ENCODE assay signal across 11 cellular contexts in genomic region chr2:74026674-74027294, GRCh38. TPM values are rescaled to one million over a fixed set of nuclear protein-coding genes. Genes with fewer than 3 reads are reported as not detected.
A peak's percentile ranks its signal among the peaks of the same experiment; 100 is the strongest.
DNase-seq lines count a peak whose midpoint lies in the region; ATAC-seq and TF ChIP-seq lines count a peak whose summit lies in the region.
"Had no signal": no experiment of that assay in that cellular context is flagged by ENCODE, and none has a peak within 500 bp of the region (broad histone marks: within the 10 kb centered on the region; RNA-seq: fewer than 3 reads in every experiment).

No MANE protein-coding gene starts in this region.

- peaks cover 12% of the 10 kb centered on the region for H3K36me3 ChIP-seq in OCI-LY3 (replicated peaks; ENCODE audit: low read depth, low read length)
- H3K36me3 ChIP-seq in endodermal cell (ENCODE audit: control insufficient read depth, insufficient read depth, low read length), result no peaks in the 10 kb centered on the region
- H3K36me3 ChIP-seq: tibial nerve had no signal

- H4K20me1 ChIP-seq in OCI-LY3 (ENCODE audit: insufficient read depth, low read length), result peaks cover 58% of the 10 kb centered on the region

- no peaks in the 10 kb centered on the region for H3K9me3 ChIP-seq in OCI-LY3 (ENCODE audit: insufficient read depth, low read length)
- H3K9me3 ChIP-seq in endodermal cell (ENCODE audit: control insufficient read depth, low read length), result peaks cover 10% of the 10 kb centered on the region
- H3K9me3 ChIP-seq: tibial nerve had no signal

- H3K4me3 Mint-ChIP-seq in endodermal cell, result peak overlapping the region; percentile 6

- H3K27me3 Mint-ChIP-seq in endodermal cell (ENCODE audit: insufficient read depth), result no peaks in the 10 kb centered on the region

- H3K9ac ChIP-seq in OCI-LY3 (ENCODE audit: low read length), result no peak overlapping the region; the same call in 1 of the 2 replicates
- H3K9ac ChIP-seq in endodermal cell (ENCODE audit: extremely low read depth, low read length, poor library complexity, severe bottlenecking), result no peak overlapping the region

- 41 to 50% methylated on average over 5 to 7 of the region's 7 CpGs for WGBS in endodermal cell (ENCODE audit: insufficient coverage in 1 of 2, insufficient read length in 1 of 2), 2 experiments

- peak overlapping the region; percentile 58 for H3K4me3 ChIP-seq in OCI-LY3 (ENCODE audit: low read length)
- H3K4me3 ChIP-seq in endodermal cell (ENCODE audit: low read length), result no peak overlapping the region
- H3K4me3 ChIP-seq: tibial nerve had no signal

- H3K27ac Mint-ChIP-seq in endodermal cell, result peak overlapping the region; percentile 77

- H3K27me3 ChIP-seq in OCI-LY3 (ENCODE audit: low read depth, low read length), result no peaks in the 10 kb centered on the region
- H3K27me3 ChIP-seq in endodermal cell (ENCODE audit: control insufficient read depth, insufficient read depth, low read length, poor library complexity, severe bottlenecking), result no peaks in the 10 kb centered on the region
- H3K27me3 ChIP-seq: tibial nerve had no signal

- peaks cover 15% of the 10 kb centered on the region for H3K9me3 Mint-ChIP-seq in endodermal cell

- TF ChIP-seq CTCF in OCI-LY3 (IDR thresholded peaks at IDR 0.05; ENCODE audit: low read depth, low read length) (no peak), endodermal cell (conservative IDR thresholded peaks at IDR 0.05) (no peak)

- H3K27ac ChIP-seq in OCI-LY3 (ENCODE audit: low read length) (peak overlapping the region; percentile 74), endodermal cell (ENCODE audit: low read depth, low read length) (no peak overlapping the region)

- H3K4me2 ChIP-seq in OCI-LY3 (ENCODE audit: low read length), result peak overlapping the region; percentile 73

- no peak for ATAC-seq in GM19023 (IDR thresholded peaks at IDR 0.05; ENCODE audit: unreplicated experiment)
- ATAC-seq in GM19328 (IDR thresholded peaks at IDR 0.05; ENCODE audit: unreplicated experiment), result no peak

- H2AFZ ChIP-seq in OCI-LY3 (ENCODE audit: low read depth, low read length), result no peak overlapping the region

- peaks cover 99% of the 10 kb centered on the region for H3K79me2 ChIP-seq in OCI-LY3 (ENCODE audit: low read length)

- H3K4me1 ChIP-seq in OCI-LY3 (ENCODE audit: low read length), result peaks cover 74% of the 10 kb centered on the region
- H3K4me1 ChIP-seq in endodermal cell (ENCODE audit: control insufficient read depth, insufficient read depth, low read length), result peaks cover 3% of the 10 kb centered on the region

- peak; percentile 51 for DNase-seq in activated CD8-positive, alpha-beta memory T cell treated with anti-CD3 and anti-CD28 coated beads for 24 hours
- DNase-seq in activated CD8-positive, alpha-beta memory T cell treated with anti-CD3 and anti-CD28 coated beads, Interleukin-2, amount 50 U/mL, for 4 hours, result no peak
- DNase-seq in endodermal cell (peak; percentile 73), NCI-H2171 (lab: John Stamatoyannopoulos, UW) (no peak)
- peak; percentile 20 for DNase-seq in stimulated activated CD8-positive, alpha-beta memory T cell treated with anti-CD3 and anti-CD28 coated beads, Interleukin-4, amount 100 ng/mL, for 48 hours
- DNase-seq: dermis blood vessel endothelial cell; stimulated activated CD4-positive, alpha-beta T cell treated with anti-CD3 and anti-CD28 coated beads, Interleukin-4, amount 100 ng/mL, for 24 hours had no signal

- peaks cover 26% of the 10 kb centered on the region for H3K4me1 Mint-ChIP-seq in endodermal cell

- peaks cover 10% of the 10 kb centered on the region for H3K36me3 Mint-ChIP-seq in endodermal cell (ENCODE audit: low read depth)

RNA-seq across cellular contexts. Expression of gene TET3, which starts 42.1 kb away (rescaled TPM):
- total RNA-seq in endodermal cell, result 10 to 100 TPM; 23.5 to 26.3 TPM
- 12.5 TPM for polyA plus RNA-seq in endodermal cell (2013, experiment 1 of 2)
- polyA plus RNA-seq in endodermal cell (2013, experiment 2 of 2), result 12.4 TPM

Comparison
In these comparisons a context has a peak if more than half of its experiments do, and no peak if none do; other contexts are left out.
1. DNase-seq: peak in activated CD8-positive, alpha-beta memory T cell treated with anti-CD3 and anti-CD28 coated beads for 24 hours (single experiment), endodermal cell (single experiment) and stimulated activated CD8-positive, alpha-beta memory T cell treated with anti-CD3 and anti-CD28 coated beads, Interleukin-4, amount 100 ng/mL, for 48 hours (single experiment); none in activated CD8-positive, alpha-beta memory T cell treated with anti-CD3 and anti-CD28 coated beads, Interleukin-2, amount 50 U/mL, for 4 hours (single experiment) and NCI-H2171 (single experiment).